12 cellular contexts compared by ENCODE assay signal in genomic region chr9:4837768-4838546, GRCh38. TPM values are rescaled to one million over a fixed set of nuclear protein-coding genes. Genes with fewer than 3 reads are reported as not detected.
DNase-seq lines count a peak whose midpoint lies in the region; ATAC-seq and TF ChIP-seq lines count a peak whose summit lies in the region.
"Had no signal": no experiment of that assay in that cellular context is flagged by ENCODE, and none has a peak within 500 bp of the region (broad histone marks: within the 10 kb centered on the region; RNA-seq: fewer than 3 reads in every experiment).

No MANE protein-coding gene starts in this region.

- peaks cover 17% of the 10 kb centered on the region for H3K4me1 ChIP-seq in mammary epithelial cell (ENCODE audit: insufficient read depth, low read length)
- peaks cover 0 to 74% (median 47%) of the 10 kb centered on the region in 4 donors for H3K4me1 ChIP-seq in tibial artery

- H3K27ac ChIP-seq in mammary epithelial cell (ENCODE audit: insufficient read depth, low read depth, low read length) (no peak overlapping the region), tibial artery (peak overlapping the region; percentile 82 to 84)
- H3K27ac ChIP-seq: adrenal gland had no signal

- H3K27me3 Mint-ChIP-seq in MCF 10A (ENCODE audit: insufficient read depth, unreplicated experiment) = no peaks in the 10 kb centered on the region
- H3K27me3 Mint-ChIP-seq in activated naive CD8-positive, alpha-beta T cell treated with anti-CD3 and anti-CD28 coated beads, Interleukin-2, amount 50 U/mL, for 24 hours = no peaks in the 10 kb centered on the region

- H3K4me2 ChIP-seq in mammary epithelial cell (ENCODE audit: insufficient read depth, low read depth, low read length) = no peak overlapping the region

- H3K4me3 ChIP-seq in mammary epithelial cell (replicated peaks in 1 of 3; ENCODE audit: insufficient read depth in 1 of 3, low read depth in 2 of 3, low read length in 3 of 3) = no peak overlapping the region
- H3K4me3 ChIP-seq in tibial artery = peak overlapping the region; percentile 2 to 5
- H3K4me3 ChIP-seq: adrenal gland had no signal

- 67% methylated on average over 4 of the region's 4 CpGs for WGBS in mammary epithelial cell (ENCODE audit: low coverage, missing lambda C conversion rate)

- no peaks in the 10 kb centered on the region for H3K9me3 ChIP-seq in mammary epithelial cell (replicated peaks; ENCODE audit: insufficient read depth, low read length)
- no peaks in the 10 kb centered on the region for H3K9me3 ChIP-seq in tibial artery
- H3K9me3 ChIP-seq: adrenal gland had no signal

- peak; percentile 53 for ATAC-seq in activated naive CD8-positive, alpha-beta T cell treated with anti-CD3 and anti-CD28 coated beads, Interleukin-2, amount 50 U/mL, for 24 hours
- ATAC-seq in GM21717 (IDR thresholded peaks at IDR 0.05; ENCODE audit: unreplicated experiment) = no peak

- peak; percentile 78 for DNase-seq in MCF 10A (ENCODE audit: unreplicated experiment)
- DNase-seq in mammary epithelial cell = no peak
- no peak for DNase-seq in activated naive CD8-positive, alpha-beta T cell treated with anti-CD3 and anti-CD28 coated beads, Interleukin-2, amount 50 U/mL, for 24 hours
- peak; percentile 76 for DNase-seq in iris pigment epithelial cell (ENCODE audit: low read depth)
- DNase-seq in tibial artery = peak; percentile 61 to 90
- no peak for DNase-seq in medulla oblongata (ENCODE audit: extremely low spot score)
- DNase-seq in NCI-H345 treated with DMSO at 0.1 percent for 48 hours (lab: John Stamatoyannopoulos, UW; ENCODE audit: unreplicated experiment) = no peak
- DNase-seq: adrenal gland, NCI-H524 treated with DMSO at 0.1 percent for 48 hours had no signal

- H4K20me1 ChIP-seq in mammary epithelial cell (ENCODE audit: insufficient read depth, low read length) = no peaks in the 10 kb centered on the region

- no peak overlapping the region for H3K9ac ChIP-seq in mammary epithelial cell (ENCODE audit: insufficient read depth, low read length)

- H3K4me3 Mint-ChIP-seq in MCF 10A (ENCODE audit: unreplicated experiment) = no peak overlapping the region
- no peak overlapping the region for H3K4me3 Mint-ChIP-seq in activated naive CD8-positive, alpha-beta T cell treated with anti-CD3 and anti-CD28 coated beads, Interleukin-2, amount 50 U/mL, for 24 hours
- H3K4me3 Mint-ChIP-seq: CD14-positive monocyte, neural crest cell had no signal

- H3K36me3 Mint-ChIP-seq in MCF 10A (ENCODE audit: insufficient read depth, unreplicated experiment) = peaks cover 52% of the 10 kb centered on the region
- H3K36me3 Mint-ChIP-seq in activated naive CD8-positive, alpha-beta T cell treated with anti-CD3 and anti-CD28 coated beads, Interleukin-2, amount 50 U/mL, for 24 hours (ENCODE audit: low read depth) = peaks cover 65% of the 10 kb centered on the region

- intact Hi-C loops in MCF 10A (cut with micrococcal nuclease) (no loop called here), mammary epithelial cell (cut with micrococcal nuclease) (loop anchor here (10.0 kb wide), 2 partner anchors 73 to 147 kb away; partner anchors contain the start of gene JAK2), tibial artery (cut with DNase I; ENCODE audit: low total_unique reads) (no loop called here)

- BruUV-seq in MCF 10A (replicated peaks; lab: Mats Ljungman, UMichigan) = no TSS peak
- no TSS peak for BruUV-seq in mammary epithelial cell (replicated peaks; lab: Mats Ljungman, UMichigan)

- CTCF ChIA-PET in MCF 10A (lab: Yijun Ruan, JAX) (interaction anchor here (0.6 to 1.7 kb wide), 11 partner anchors 28 to 782 kb away, joined by 3 to 5 read pairs (median 3); no protein-coding TSS in a partner anchor), mammary epithelial cell (lab: Charles Lee; ENCODE audit: low non-redundant PET) (no interaction called here)

- no peak overlapping the region for H2AFZ ChIP-seq in mammary epithelial cell (ENCODE audit: low read depth, low read length)

- H3K27ac Mint-ChIP-seq in MCF 10A (ENCODE audit: low read depth, unreplicated experiment) = no peak overlapping the region
- H3K27ac Mint-ChIP-seq in activated naive CD8-positive, alpha-beta T cell treated with anti-CD3 and anti-CD28 coated beads, Interleukin-2, amount 50 U/mL, for 24 hours = peak overlapping the region; percentile 15
- H3K27ac Mint-ChIP-seq: CD14-positive monocyte had no signal

- in situ Hi-C loops in mammary epithelial cell (cut with MboI; ENCODE audit: low sequenced_read_pairs in 2 of 2) = no loop called here

- no peaks in the 10 kb centered on the region for H3K9me3 Mint-ChIP-seq in MCF 10A (ENCODE audit: unreplicated experiment)
- H3K9me3 Mint-ChIP-seq in activated naive CD8-positive, alpha-beta T cell treated with anti-CD3 and anti-CD28 coated beads, Interleukin-2, amount 50 U/mL, for 24 hours = no peaks in the 10 kb centered on the region
- H3K9me3 Mint-ChIP-seq: CD14-positive monocyte, neural crest cell had no signal

- H3K36me3 ChIP-seq in mammary epithelial cell (ENCODE audit: insufficient read depth, low read length) = peaks cover 5% of the 10 kb centered on the region
- H3K36me3 ChIP-seq in tibial artery = peaks cover 17 to 39% (median 29%) of the 10 kb centered on the region in 3 donors

- dilution Hi-C loops in mammary epithelial cell (cut with HindIII; ENCODE audit: low sequenced_read_pairs) = no loop called here

- no peak for TF ChIP-seq CTCF in MCF 10A (IDR thresholded peaks at IDR 0.05; ENCODE audit: unreplicated experiment)
- no peak for TF ChIP-seq CTCF in mammary epithelial cell (conservative IDR thresholded peaks at IDR 0.05 in 1 of 2, IDR thresholded peaks at IDR 0.05 in 1 of 2; ENCODE audit: extremely low read depth in 1 of 2, insufficient read depth in 1 of 2, low read depth in 1 of 2, low read length in 2 of 2)
- TF ChIP-seq CTCF in tibial artery (IDR thresholded peaks at IDR 0.05) = no peak

- peaks cover 22% of the 10 kb centered on the region for H3K79me2 ChIP-seq in mammary epithelial cell (ENCODE audit: insufficient read depth, low read length)

- H3K27me3 ChIP-seq in mammary epithelial cell (ENCODE audit: insufficient read depth, low read length) (no peaks in the 10 kb centered on the region), tibial artery (no peaks in the 10 kb centered on the region)
- H3K27me3 ChIP-seq: adrenal gland had no signal

- POLR2A ChIA-PET in MCF 10A (lab: Yijun Ruan, JAX) = interaction anchor here (0.5 to 1.9 kb wide), 6 partner anchors 12 to 159 kb away, joined by 3 to 5 read pairs (median 3); partner anchors contain the start of genes CDC37L1, JAK2 and RCL1

- H3K4me1 Mint-ChIP-seq in MCF 10A (ENCODE audit: insufficient read depth, unreplicated experiment) = peaks cover 34% of the 10 kb centered on the region
- H3K4me1 Mint-ChIP-seq in activated naive CD8-positive, alpha-beta T cell treated with anti-CD3 and anti-CD28 coated beads, Interleukin-2, amount 50 U/mL, for 24 hours = peaks cover 67% of the 10 kb centered on the region
- H3K4me1 Mint-ChIP-seq: neural crest cell had no signal

RNA-seq across cellular contexts. Expression of gene RCL1, which starts 45.2 kb away (rescaled TPM):
- total RNA-seq in MCF 10A (2022) (20.2 and 27.8 TPM in 2 replicates), mammary epithelial cell (10 to 100 TPM; 20.7 to 24.2 TPM)
- polyA plus RNA-seq in mammary epithelial cell = 14.4 TPM
- 55.9 TPM for polyA minus RNA-seq in mammary epithelial cell

Comparison
In these comparisons a context has a peak if more than half of its experiments do, and no peak if none do; other contexts are left out.
1. DNase-seq: peak in MCF 10A (single experiment), iris pigment epithelial cell (single experiment) and tibial artery (2 of 2); none in mammary epithelial cell (single experiment), activated naive CD8-positive, alpha-beta T cell treated with anti-CD3 and anti-CD28 coated beads, Interleukin-2, amount 50 U/mL, for 24 hours (single experiment), medulla oblongata (single experiment) and NCI-H345 treated with DMSO at 0.1 percent for 48 hours (single experiment).
2. H3K4me3 ChIP-seq: peak in tibial artery (2 of 2); none in mammary epithelial cell (0 of 3).